ENCODE assay signal across 27 cellular contexts in genomic region chr1:179337942-179338560, GRCh38. TPM values are rescaled to one million over a fixed set of nuclear protein-coding genes. Genes with fewer than 3 reads are reported as not detected.
A peak's percentile ranks its signal among the peaks of the same experiment; 100 is the strongest.
DNase-seq lines count a peak whose midpoint lies in the region; ATAC-seq and TF ChIP-seq lines count a peak whose summit lies in the region.
"Had no signal": no experiment of that assay in that cellular context is flagged by ENCODE, and none has a peak within 500 bp of the region (broad histone marks: within the 10 kb centered on the region; RNA-seq: fewer than 3 reads in every experiment).

No MANE protein-coding gene starts in this region.

- intact Hi-C loops in CD4-positive, alpha-beta T cell (cut with DNase I, micrococcal nuclease): no loop called here

- no peak for DNase-seq in activated naive CD8-positive, alpha-beta T cell treated with anti-CD3 and anti-CD28 coated beads, Interleukin-2, amount 50 U/mL, for 24 hours
- DNase-seq in epithelial cell of esophagus (ENCODE audit: low read depth) (peak; percentile 2), nucleus accumbens (lab: John Stamatoyannopoulos, UW) (no peak)
- DNase-seq in CD4-positive, alpha-beta T cell: no peak
- DNase-seq: DMS53, GM23248, H9, Kasumi-1, MV-4-11, NCI-H1105, NCI-H146, NCI-H1930, NCI-H2107, NCI-H524 treated with DMSO at 0.1 percent for 48 hours, NCI-H774, SIG-M5, SK-N-SH had no signal

- no peaks in the 10 kb centered on the region for H3K9me3 ChIP-seq in CD4-positive, alpha-beta T cell (ENCODE audit: control insufficient read depth, low read length)
- H3K9me3 ChIP-seq: SK-N-SH had no signal

- no peak overlapping the region for H3K4me3 Mint-ChIP-seq in activated naive CD8-positive, alpha-beta T cell
- H3K4me3 Mint-ChIP-seq in activated naive CD8-positive, alpha-beta T cell treated with anti-CD3 and anti-CD28 coated beads, Interleukin-2, amount 50 U/mL, for 24 hours: no peak overlapping the region
- no peak overlapping the region for H3K4me3 Mint-ChIP-seq in activated T-helper 17 cell treated with anti-CD3 and anti-CD28 coated beads, Interleukin-2, amount 50 U/mL, for 72 hours
- no peak overlapping the region for H3K4me3 Mint-ChIP-seq in CD4-positive, alpha-beta T cell
- H3K4me3 Mint-ChIP-seq: B cell, H9 had no signal

- H3K9me3 Mint-ChIP-seq in activated naive CD8-positive, alpha-beta T cell (ENCODE audit: low read depth): no peaks in the 10 kb centered on the region
- H3K9me3 Mint-ChIP-seq in activated naive CD8-positive, alpha-beta T cell treated with anti-CD3 and anti-CD28 coated beads, Interleukin-2, amount 50 U/mL, for 24 hours: no peaks in the 10 kb centered on the region
- no peaks in the 10 kb centered on the region for H3K9me3 Mint-ChIP-seq in activated T-helper 17 cell treated with anti-CD3 and anti-CD28 coated beads, Interleukin-2, amount 50 U/mL, for 72 hours
- H3K9me3 Mint-ChIP-seq in CD4-positive, alpha-beta T cell: no peaks in the 10 kb centered on the region
- H3K9me3 Mint-ChIP-seq: H9 had no signal

- POLR2A ChIA-PET in CD4-positive, alpha-beta T cell (lab: Charles Lee): no interaction called here

- CTCF ChIA-PET in CD4-positive, alpha-beta T cell (lab: Charles Lee): no interaction called here

- no peaks in the 10 kb centered on the region for H3K4me1 Mint-ChIP-seq in activated naive CD8-positive, alpha-beta T cell (ENCODE audit: low read depth)
- peaks cover 4% of the 10 kb centered on the region for H3K4me1 Mint-ChIP-seq in activated naive CD8-positive, alpha-beta T cell treated with anti-CD3 and anti-CD28 coated beads, Interleukin-2, amount 50 U/mL, for 24 hours
- H3K4me1 Mint-ChIP-seq in activated T-helper 17 cell treated with anti-CD3 and anti-CD28 coated beads, Interleukin-2, amount 50 U/mL, for 72 hours: peaks cover 7% of the 10 kb centered on the region
- H3K4me1 Mint-ChIP-seq in CD4-positive, alpha-beta T cell (ENCODE audit: low read depth): peaks cover 9% of the 10 kb centered on the region
- H3K4me1 Mint-ChIP-seq: H9 had no signal

- no peak overlapping the region for H3K27ac ChIP-seq in CD4-positive, alpha-beta T cell (ENCODE audit: low read depth, low read length)
- H3K27ac ChIP-seq: C4-2B, GM23248 had no signal

- H3K27me3 ChIP-seq in CD4-positive, alpha-beta T cell (ENCODE audit: control insufficient read depth, insufficient read depth, low read length): no peaks in the 10 kb centered on the region

- H3K36me3 Mint-ChIP-seq in activated naive CD8-positive, alpha-beta T cell: peaks cover 15% of the 10 kb centered on the region
- H3K36me3 Mint-ChIP-seq in activated naive CD8-positive, alpha-beta T cell treated with anti-CD3 and anti-CD28 coated beads, Interleukin-2, amount 50 U/mL, for 24 hours (ENCODE audit: low read depth): peaks cover 37% of the 10 kb centered on the region
- peaks cover 71% of the 10 kb centered on the region for H3K36me3 Mint-ChIP-seq in activated T-helper 17 cell treated with anti-CD3 and anti-CD28 coated beads, Interleukin-2, amount 50 U/mL, for 72 hours (ENCODE audit: low read depth)
- peaks cover 82% of the 10 kb centered on the region for H3K36me3 Mint-ChIP-seq in CD4-positive, alpha-beta T cell (ENCODE audit: low read depth)

- no peaks in the 10 kb centered on the region for H3K27me3 Mint-ChIP-seq in activated naive CD8-positive, alpha-beta T cell
- no peaks in the 10 kb centered on the region for H3K27me3 Mint-ChIP-seq in activated naive CD8-positive, alpha-beta T cell treated with anti-CD3 and anti-CD28 coated beads, Interleukin-2, amount 50 U/mL, for 24 hours
- no peaks in the 10 kb centered on the region for H3K27me3 Mint-ChIP-seq in activated T-helper 17 cell treated with anti-CD3 and anti-CD28 coated beads, Interleukin-2, amount 50 U/mL, for 72 hours
- no peaks in the 10 kb centered on the region for H3K27me3 Mint-ChIP-seq in CD4-positive, alpha-beta T cell
- H3K27me3 Mint-ChIP-seq: B cell had no signal

- no peak for TF ChIP-seq CTCF in epithelial cell of esophagus (IDR thresholded peaks at IDR 0.05; ENCODE audit: insufficient read depth, low read depth, low read length, missing control alignments)
- no peak for TF ChIP-seq CTCF in CD4-positive, alpha-beta T cell (IDR thresholded peaks at IDR 0.05)

- peak overlapping the region; percentile 70 for H3K27ac Mint-ChIP-seq in activated naive CD8-positive, alpha-beta T cell
- H3K27ac Mint-ChIP-seq in activated naive CD8-positive, alpha-beta T cell treated with anti-CD3 and anti-CD28 coated beads, Interleukin-2, amount 50 U/mL, for 24 hours: no peak overlapping the region
- H3K27ac Mint-ChIP-seq in activated T-helper 17 cell treated with anti-CD3 and anti-CD28 coated beads, Interleukin-2, amount 50 U/mL, for 72 hours: peak overlapping the region; percentile 0
- no peak overlapping the region for H3K27ac Mint-ChIP-seq in CD4-positive, alpha-beta T cell
- H3K27ac Mint-ChIP-seq: B cell had no signal

- H3K4me3 ChIP-seq in epithelial cell of esophagus (ENCODE audit: low read length): no peak overlapping the region
- H3K4me3 ChIP-seq: GM23248 had no signal

- ATAC-seq in activated naive CD8-positive, alpha-beta T cell treated with anti-CD3 and anti-CD28 coated beads, Interleukin-2, amount 50 U/mL, for 24 hours: no peak
- no peak for ATAC-seq in activated T-helper 17 cell treated with anti-CD3 and anti-CD28 coated beads, Interleukin-2, amount 50 U/mL, for 72 hours (replicated peaks)
- no peak for ATAC-seq in HG03378 (IDR thresholded peaks at IDR 0.05; ENCODE audit: unreplicated experiment)
- ATAC-seq in CD4-positive, alpha-beta T cell (ENCODE audit: poor library complexity): no peak
- ATAC-seq: HepG2 had no signal

RNA-seq across cellular contexts. Expression of gene AXDND1, which starts 27.7 kb away (rescaled TPM):
- total RNA-seq in activated T-helper 17 cell treated with anti-CD3 and anti-CD28 coated beads, Interleukin-2, amount 50 U/mL, for 72 hours: not detected
- total RNA-seq in CD4-positive, alpha-beta T cell: 1 to 10 TPM; 1.1 TPM
- total RNA-seq: A673, Daoy, G401, GM23248, M059J had no signal

RNA-seq across cellular contexts. Expression of gene SOAT1, which starts 44.5 kb away (rescaled TPM):
- total RNA-seq in activated T-helper 17 cell treated with anti-CD3 and anti-CD28 coated beads, Interleukin-2, amount 50 U/mL, for 72 hours: 10 to 100 TPM; 25.2 to 60.6 TPM
- total RNA-seq in CD4-positive, alpha-beta T cell: 10 to 100 TPM; 35.7 to 37.2 TPM

Comparison
In these comparisons a context has a peak if more than half of its experiments do, and no peak if none do; other contexts are left out.
1. H3K27ac Mint-ChIP-seq: peak in activated naive CD8-positive, alpha-beta T cell (single experiment) and activated T-helper 17 cell treated with anti-CD3 and anti-CD28 coated beads, Interleukin-2, amount 50 U/mL, for 72 hours (single experiment); none in activated naive CD8-positive, alpha-beta T cell treated with anti-CD3 and anti-CD28 coated beads, Interleukin-2, amount 50 U/mL, for 24 hours (single experiment) and CD4-positive, alpha-beta T cell (single experiment).